In genomic region chr1:53593758-53594380, GRCh38 we compare ENCODE assay signal across 8 cellular contexts.
DNase-seq lines count a peak whose midpoint lies in the region; ATAC-seq and TF ChIP-seq lines count a peak whose summit lies in the region.
"Had no signal": no experiment of that assay in that cellular context is flagged by ENCODE, and none has a peak within 500 bp of the region (broad histone marks: within the 10 kb centered on the region; RNA-seq: fewer than 3 reads in every experiment).

No MANE protein-coding gene starts in this region.

- H4K91ac ChIP-seq in H9 (ENCODE audit: insufficient read length, low read depth, low read length) = no peak overlapping the region

- no peak overlapping the region for H3K18ac ChIP-seq in H9 (ENCODE audit: insufficient read length, low read depth, low read length)

- ATAC-seq in HG03342 (IDR thresholded peaks at IDR 0.05; ENCODE audit: unreplicated experiment) (no peak), GM18520 (IDR thresholded peaks at IDR 0.05; ENCODE audit: unreplicated experiment) (no peak)

- H3K9ac ChIP-seq in H9 (ENCODE audit: extremely low read depth, insufficient read length, low read length) = no peak overlapping the region

- no peak overlapping the region for H3K56ac ChIP-seq in H9 (ENCODE audit: insufficient read length, low read depth, low read length)

- H2BK20ac ChIP-seq in H9 (ENCODE audit: low read depth, low read length, poor library complexity, severe bottlenecking) = no peak overlapping the region

- peaks cover 16% of the 10 kb centered on the region for H3K27me3 Mint-ChIP-seq in H9 (ENCODE audit: low read depth)

- H3T11ph ChIP-seq in H9 (ENCODE audit: low read length) = no peak overlapping the region

- H4K5ac ChIP-seq in H9 (ENCODE audit: insufficient read length, low read depth, low read length) = no peak overlapping the region

- WGBS in H9 (ENCODE audit: extremely low coverage, insufficient read length, low lambda C conversion rate) = no CpG with 5 or more reads among the region's 27 CpGs

- no peak overlapping the region for H2BK15ac ChIP-seq in H9 (ENCODE audit: low read depth, low read length)

- no peak overlapping the region for H3K4me2 ChIP-seq in H9 (ENCODE audit: insufficient read depth, insufficient read length, low read length)

- H2AK5ac ChIP-seq in H9 (ENCODE audit: insufficient read length, low read length) = no peak overlapping the region

- no peak overlapping the region for H2BK5ac ChIP-seq in H9 (ENCODE audit: insufficient read length, low read length)

- intact Hi-C loops in cardiac septum (cut with DNase I) = loop anchor here (5.0 to 10.0 kb wide), 2 partner anchors 109 to 143 kb away; partner anchors contain the start of gene GLIS1
- intact Hi-C loops in posterior vena cava (cut with DNase I) = loop anchor here in 1 of 2 donors (10.0 kb wide), 1 partner anchor 109 kb away; no protein-coding TSS in a partner anchor

- H3K79me2 ChIP-seq in H9 (ENCODE audit: insufficient read depth, low read length) = no peaks in the 10 kb centered on the region

- H3K27ac ChIP-seq in H9 (ENCODE audit: insufficient read length, low read depth, low read length) = no peak overlapping the region
- H3K27ac ChIP-seq: SK-N-MC had no signal

- H3K4ac ChIP-seq in H9 (ENCODE audit: low read depth, low read length) = no peak overlapping the region

- no peak overlapping the region for H3K23ac ChIP-seq in H9 (ENCODE audit: insufficient read length, low read depth, low read length)

- H3K27ac Mint-ChIP-seq in H9 = no peak overlapping the region; a peak in 1 of 7 replicates

- H3K36me3 Mint-ChIP-seq in H9 (ENCODE audit: insufficient read depth in 1 of 3, low read depth in 3 of 3) = no peaks in the 10 kb centered on the region

- H3K4me1 ChIP-seq in H9 (ENCODE audit: insufficient read depth, low read length) = no peaks in the 10 kb centered on the region; the same call in 1 of the 2 replicates

- peak; percentile 94 for DNase-seq in H9
- DNase-seq in OCI-M1 (lab: John Stamatoyannopoulos, UW) = peak; percentile 2
- DNase-seq in cardiac septum (ENCODE audit: low spot score) = peak; percentile 70
- peak; percentile 75 for DNase-seq in posterior vena cava (ENCODE audit: low spot score)
- no peak for DNase-seq in NCI-H1436 (lab: John Stamatoyannopoulos, UW)

- no peak overlapping the region for H2AFZ ChIP-seq in H9 (ENCODE audit: low read length)

- no peaks in the 10 kb centered on the region for H3K9me3 ChIP-seq in H9 (ENCODE audit: control insufficient read depth, low read depth, low read length)

- no peak overlapping the region for H3K4me3 Mint-ChIP-seq in H9

- no peak overlapping the region for H3K14ac ChIP-seq in H9 (ENCODE audit: insufficient read depth, low read length)

- H3K23me2 ChIP-seq in H9 (ENCODE audit: insufficient read length, low read depth, low read length, poor library complexity, severe bottlenecking) = no peaks in the 10 kb centered on the region

- H4K20me1 ChIP-seq in H9 (ENCODE audit: control insufficient read depth, insufficient read depth, insufficient read length) = no peaks in the 10 kb centered on the region

- no peaks in the 10 kb centered on the region for H3K9me3 Mint-ChIP-seq in H9

- H4K8ac ChIP-seq in H9 (replicated peaks; ENCODE audit: insufficient read length, low read depth, low read length) = no peak overlapping the region

- no peak overlapping the region for H2BK120ac ChIP-seq in H9 (ENCODE audit: low read depth, low read length, poor library complexity, severe bottlenecking)

- no peaks in the 10 kb centered on the region for H3K27me3 ChIP-seq in H9 (ENCODE audit: insufficient read depth, low read length)

- no peaks in the 10 kb centered on the region for H3K79me1 ChIP-seq in H9 (ENCODE audit: insufficient read depth, low read depth, low read length, poor library complexity, severe bottlenecking)

- peaks cover 20 to 22% of the 10 kb centered on the region in 2 experiments for H3K4me1 Mint-ChIP-seq in H9

- TF ChIP-seq CTCF in H9 (conservative IDR thresholded peaks at IDR 0.05) = peak; percentile 80

- no peak overlapping the region for H2BK12ac ChIP-seq in H9 (ENCODE audit: insufficient read length, low read depth, low read length)
